In the genomic region with DNA sequence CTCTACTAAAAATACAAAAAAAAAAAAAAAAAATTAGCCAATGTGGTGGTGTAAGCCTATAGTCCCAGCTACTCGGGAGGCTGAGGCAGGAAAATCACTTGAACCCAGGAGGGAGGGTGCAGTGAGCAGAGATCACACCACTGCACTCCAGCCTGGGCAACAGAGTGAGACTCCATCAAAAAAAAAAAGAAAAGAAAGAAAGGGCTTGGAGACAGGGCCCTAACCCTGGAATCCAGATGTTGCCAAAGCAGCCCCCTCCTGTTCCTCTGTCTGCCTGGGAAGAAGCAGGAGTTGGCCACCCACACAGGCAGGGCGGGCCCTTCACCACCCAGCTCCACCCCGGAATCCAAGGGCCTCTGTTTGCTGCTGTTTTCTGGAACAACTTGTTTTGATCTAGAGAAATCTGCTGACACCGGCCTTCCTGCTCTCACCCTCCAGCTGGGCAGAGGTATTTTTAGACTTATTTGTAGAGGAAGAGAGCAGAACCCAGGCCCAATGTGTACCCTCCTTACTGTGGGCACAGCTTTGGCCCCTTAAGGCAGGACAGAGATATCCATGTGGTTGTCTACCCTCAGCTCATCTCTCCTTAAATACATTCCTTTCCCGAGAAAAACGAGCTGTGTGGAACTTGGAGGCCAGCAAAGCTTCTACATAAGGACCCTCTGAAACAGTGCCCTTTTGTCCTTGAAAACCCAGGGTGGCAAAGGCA, we compare ENCODE assay signal across 1 cellular context.
A peak's percentile ranks its signal among the peaks of the same experiment; 100 is the strongest.
TF ChIP-seq lines count a peak whose summit lies in the region.

No MANE protein-coding gene starts in this region.

TF ChIP-seq in K562, 482 proteins besides CTCF, POLR2A, EP300 and RAD21 (continued from another document and continues in another):
- TF ChIP-seq, protein P1, sequence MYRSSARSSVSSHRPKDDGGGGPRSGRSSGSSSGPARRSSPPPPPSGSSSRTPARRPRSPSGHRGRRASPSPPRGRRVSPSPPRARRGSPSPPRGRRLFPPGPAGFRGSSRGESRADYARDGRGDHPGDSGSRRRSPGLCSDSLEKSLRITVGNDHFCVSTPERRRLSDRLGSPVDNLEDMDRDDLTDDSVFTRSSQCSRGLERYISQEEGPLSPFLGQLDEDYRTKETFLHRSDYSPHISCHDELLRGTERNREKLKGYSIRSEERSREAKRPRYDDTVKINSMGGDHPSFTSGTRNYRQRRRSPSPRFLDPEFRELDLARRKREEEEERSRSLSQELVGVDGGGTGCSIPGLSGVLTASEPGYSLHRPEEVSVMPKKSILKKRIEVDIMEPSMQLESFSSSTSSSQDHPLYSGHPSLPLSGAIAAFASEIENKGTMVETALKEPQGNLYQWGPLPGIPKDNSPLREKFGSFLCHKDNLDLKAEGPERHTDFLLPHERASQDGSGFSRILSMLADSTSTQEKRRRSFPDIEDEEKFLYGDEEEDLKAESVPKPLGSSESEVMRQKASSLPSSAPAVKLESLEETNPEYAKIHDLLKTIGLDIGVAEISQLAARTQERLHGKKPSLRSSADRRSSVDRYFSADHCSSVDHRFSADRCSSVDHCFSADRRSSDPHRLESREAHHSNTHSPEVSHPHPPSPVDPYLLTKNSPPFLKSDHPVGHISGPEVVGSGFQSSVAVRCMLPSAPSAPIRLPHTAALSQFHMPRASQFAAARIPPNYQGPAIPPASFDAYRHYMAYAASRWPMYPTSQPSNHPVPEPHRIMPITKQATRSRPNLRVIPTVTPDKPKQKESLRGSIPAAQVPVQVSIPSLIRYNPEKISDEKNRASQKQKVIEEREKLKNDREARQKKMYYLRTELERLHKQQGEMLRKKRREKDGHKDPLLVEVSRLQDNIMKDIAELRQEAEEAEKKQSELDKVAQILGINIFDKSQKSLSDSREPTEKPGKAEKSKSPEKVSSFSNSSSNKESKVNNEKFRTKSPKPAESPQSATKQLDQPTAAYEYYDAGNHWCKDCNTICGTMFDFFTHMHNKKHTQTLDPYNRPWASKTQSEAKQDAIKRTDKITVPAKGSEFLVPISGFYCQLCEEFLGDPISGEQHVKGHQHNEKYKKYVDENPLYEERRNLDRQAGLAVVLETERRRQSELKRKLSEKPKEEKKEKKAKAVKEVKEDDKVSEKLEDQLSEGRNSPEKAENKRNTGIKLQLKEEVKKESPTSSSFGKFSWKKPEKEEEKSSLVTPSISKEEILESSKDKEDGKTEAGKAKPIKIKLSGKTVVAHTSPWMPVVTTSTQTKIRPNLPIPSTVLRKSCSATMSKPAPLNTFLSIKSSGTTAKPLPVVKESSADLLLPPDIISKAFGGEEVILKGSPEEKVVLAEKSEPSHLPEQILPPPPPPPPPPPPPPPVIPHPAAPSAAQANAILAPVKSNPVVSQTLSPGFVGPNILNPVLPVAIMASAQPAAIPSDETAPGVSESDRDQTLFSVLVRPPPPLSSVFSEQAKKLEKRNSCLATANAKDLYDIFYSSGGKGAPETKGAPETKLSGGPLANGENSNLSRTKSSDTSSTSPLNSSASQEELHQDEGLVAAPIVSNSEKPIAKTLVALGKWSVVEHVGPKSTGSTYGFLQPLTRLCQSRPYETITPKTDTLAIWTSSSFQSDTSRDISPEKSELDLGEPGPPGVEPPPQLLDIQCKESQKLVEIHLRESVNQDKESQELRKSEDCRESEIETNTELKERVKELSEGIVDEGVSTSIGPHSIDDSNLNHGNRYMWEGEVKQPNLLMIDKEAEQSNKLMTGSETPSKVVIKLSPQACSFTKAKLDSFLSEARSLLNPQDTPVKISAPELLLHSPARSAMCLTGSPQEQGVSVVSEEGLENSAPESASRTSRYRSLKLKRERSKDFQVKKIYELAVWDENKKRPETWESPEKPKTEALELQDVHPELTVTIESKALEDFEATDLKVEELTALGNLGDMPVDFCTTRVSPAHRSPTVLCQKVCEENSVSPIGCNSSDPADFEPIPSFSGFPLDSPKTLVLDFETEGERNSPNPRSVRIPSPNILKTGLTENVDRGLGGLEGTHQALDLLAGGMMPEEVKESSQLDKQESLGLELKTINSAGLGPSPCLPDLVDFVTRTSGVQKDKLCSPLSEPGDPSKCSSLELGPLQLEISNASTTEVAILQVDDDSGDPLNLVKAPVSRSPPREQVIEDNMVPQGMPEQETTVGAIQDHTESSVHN (IDR thresholded peaks at IDR 0.05; ENCODE audit: borderline replicate concordance in 1 of 2, low read depth in 1 of 2), result peak in 1 of 2 experiments; percentile 33; a peak in 1 of 4 replicates
- TF ChIP-seq ZNF41 (CRISPR knock-in tag; conservative IDR thresholded peaks at IDR 0.05) (peak; percentile 34; the same call in 1 of the 2 replicates), MTA3 (IDR thresholded peaks at IDR 0.05; ENCODE audit: borderline replicate concordance) (peak; percentile 61), MEF2A (IDR thresholded peaks at IDR 0.05; ENCODE audit: control insufficient read depth, low read depth, low read length) (peak; percentile 84; the same call in 1 of the 2 replicates), SUPT5H (IDR thresholded peaks at IDR 0.05) (peak; percentile 81; the same call in 1 of the 2 replicates), DPF2 (IDR thresholded peaks at IDR 0.05) (peak; percentile 29; the same call in 1 of the 2 replicates), ETV1 (tag; conservative IDR thresholded peaks at IDR 0.05; ENCODE audit: low read depth) (peak; percentile 63; the same call in 1 of the 2 replicates), ZNF197 (CRISPR knock-in tag; IDR thresholded peaks at IDR 0.05; ENCODE audit: low read depth) (no peak), LEF1 (IDR thresholded peaks at IDR 0.05) (peak; percentile 24; the same call in 1 of the 2 replicates), BRD9 (IDR thresholded peaks at IDR 0.05; ENCODE audit: low read depth, partially characterized antibody) (peak; percentile 24), FOXK2 (conservative IDR thresholded peaks at IDR 0.05 in 1 of 2, IDR thresholded peaks at IDR 0.05 in 1 of 2; ENCODE audit: low read depth in 2 of 2) (peak in 1 of 2 experiments; percentile 55; a peak in 3 of 4 replicates), HMGN3 (IDR thresholded peaks at IDR 0.05; ENCODE audit: borderline replicate concordance, extremely low read depth, insufficient read length, low read depth, low read length) (no peak), POLR2G (IDR thresholded peaks at IDR 0.05; ENCODE audit: low read depth, low read length) (peak; percentile 71), NFE2 (IDR thresholded peaks at IDR 0.05; ENCODE audit: low read depth) (peak; percentile 53), RBFOX2 (IDR thresholded peaks at IDR 0.05; ENCODE audit: low read depth, low read length) (peak; percentile 8; the same call in 1 of the 2 replicates), DMBX1 (CRISPR knock-in tag; IDR thresholded peaks at IDR 0.05; ENCODE audit: borderline replicate concordance) (peak; percentile 72; the same call in 1 of the 2 replicates), TAF1 (IDR thresholded peaks at IDR 0.05; ENCODE audit: control insufficient read depth, extremely low read depth, insufficient read depth, low read length, severe bottlenecking) (peak; percentile 55), ZNF121 (CRISPR knock-in tag; conservative IDR thresholded peaks at IDR 0.05) (peak; percentile 82), RUNX1 (IDR thresholded peaks at IDR 0.05; ENCODE audit: low read depth) (no peak)
- TF ChIP-seq, protein P2, sequence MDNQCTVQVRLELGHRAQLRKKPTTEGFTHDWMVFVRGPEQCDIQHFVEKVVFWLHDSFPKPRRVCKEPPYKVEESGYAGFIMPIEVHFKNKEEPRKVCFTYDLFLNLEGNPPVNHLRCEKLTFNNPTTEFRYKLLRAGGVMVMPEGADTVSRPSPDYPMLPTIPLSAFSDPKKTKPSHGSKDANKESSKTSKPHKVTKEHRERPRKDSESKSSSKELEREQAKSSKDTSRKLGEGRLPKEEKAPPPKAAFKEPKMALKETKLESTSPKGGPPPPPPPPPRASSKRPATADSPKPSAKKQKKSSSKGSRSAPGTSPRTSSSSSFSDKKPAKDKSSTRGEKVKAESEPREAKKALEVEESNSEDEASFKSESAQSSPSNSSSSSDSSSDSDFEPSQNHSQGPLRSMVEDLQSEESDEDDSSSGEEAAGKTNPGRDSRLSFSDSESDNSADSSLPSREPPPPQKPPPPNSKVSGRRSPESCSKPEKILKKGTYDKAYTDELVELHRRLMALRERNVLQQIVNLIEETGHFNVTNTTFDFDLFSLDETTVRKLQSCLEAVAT (IDR thresholded peaks at IDR 0.05), result peak; percentile 93
- TF ChIP-seq, protein P3, sequence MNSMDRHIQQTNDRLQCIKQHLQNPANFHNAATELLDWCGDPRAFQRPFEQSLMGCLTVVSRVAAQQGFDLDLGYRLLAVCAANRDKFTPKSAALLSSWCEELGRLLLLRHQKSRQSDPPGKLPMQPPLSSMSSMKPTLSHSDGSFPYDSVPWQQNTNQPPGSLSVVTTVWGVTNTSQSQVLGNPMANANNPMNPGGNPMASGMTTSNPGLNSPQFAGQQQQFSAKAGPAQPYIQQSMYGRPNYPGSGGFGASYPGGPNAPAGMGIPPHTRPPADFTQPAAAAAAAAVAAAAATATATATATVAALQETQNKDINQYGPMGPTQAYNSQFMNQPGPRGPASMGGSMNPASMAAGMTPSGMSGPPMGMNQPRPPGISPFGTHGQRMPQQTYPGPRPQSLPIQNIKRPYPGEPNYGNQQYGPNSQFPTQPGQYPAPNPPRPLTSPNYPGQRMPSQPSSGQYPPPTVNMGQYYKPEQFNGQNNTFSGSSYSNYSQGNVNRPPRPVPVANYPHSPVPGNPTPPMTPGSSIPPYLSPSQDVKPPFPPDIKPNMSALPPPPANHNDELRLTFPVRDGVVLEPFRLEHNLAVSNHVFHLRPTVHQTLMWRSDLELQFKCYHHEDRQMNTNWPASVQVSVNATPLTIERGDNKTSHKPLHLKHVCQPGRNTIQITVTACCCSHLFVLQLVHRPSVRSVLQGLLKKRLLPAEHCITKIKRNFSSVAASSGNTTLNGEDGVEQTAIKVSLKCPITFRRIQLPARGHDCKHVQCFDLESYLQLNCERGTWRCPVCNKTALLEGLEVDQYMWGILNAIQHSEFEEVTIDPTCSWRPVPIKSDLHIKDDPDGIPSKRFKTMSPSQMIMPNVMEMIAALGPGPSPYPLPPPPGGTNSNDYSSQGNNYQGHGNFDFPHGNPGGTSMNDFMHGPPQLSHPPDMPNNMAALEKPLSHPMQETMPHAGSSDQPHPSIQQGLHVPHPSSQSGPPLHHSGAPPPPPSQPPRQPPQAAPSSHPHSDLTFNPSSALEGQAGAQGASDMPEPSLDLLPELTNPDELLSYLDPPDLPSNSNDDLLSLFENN (IDR thresholded peaks at IDR 0.05; ENCODE audit: low read depth in 2 of 2, low read length in 2 of 2), result 0 out of 4 replicates have a peak, but pooled peaks of 1 of the 2 experiments have one; percentile 22
- TF ChIP-seq, protein P4, sequence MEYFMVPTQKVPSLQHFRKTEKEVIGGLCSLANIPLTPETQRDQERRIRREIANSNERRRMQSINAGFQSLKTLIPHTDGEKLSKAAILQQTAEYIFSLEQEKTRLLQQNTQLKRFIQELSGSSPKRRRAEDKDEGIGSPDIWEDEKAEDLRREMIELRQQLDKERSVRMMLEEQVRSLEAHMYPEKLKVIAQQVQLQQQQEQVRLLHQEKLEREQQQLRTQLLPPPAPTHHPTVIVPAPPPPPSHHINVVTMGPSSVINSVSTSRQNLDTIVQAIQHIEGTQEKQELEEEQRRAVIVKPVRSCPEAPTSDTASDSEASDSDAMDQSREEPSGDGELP (CRISPR knock-in tag; IDR thresholded peaks at IDR 0.05; ENCODE audit: borderline replicate concordance), result peak; percentile 74; the same call in 1 of the 2 replicates
- TF ChIP-seq, protein P5, sequence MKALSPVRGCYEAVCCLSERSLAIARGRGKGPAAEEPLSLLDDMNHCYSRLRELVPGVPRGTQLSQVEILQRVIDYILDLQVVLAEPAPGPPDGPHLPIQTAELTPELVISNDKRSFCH (CRISPR knock-in tag; IDR thresholded peaks at IDR 0.05), result no peak
- TF ChIP-seq, protein P5 (tag; IDR thresholded peaks at IDR 0.05), result 0 out of 2 replicates have a peak, but pooled peaks have one; percentile 12
- TF ChIP-seq, protein P6, sequence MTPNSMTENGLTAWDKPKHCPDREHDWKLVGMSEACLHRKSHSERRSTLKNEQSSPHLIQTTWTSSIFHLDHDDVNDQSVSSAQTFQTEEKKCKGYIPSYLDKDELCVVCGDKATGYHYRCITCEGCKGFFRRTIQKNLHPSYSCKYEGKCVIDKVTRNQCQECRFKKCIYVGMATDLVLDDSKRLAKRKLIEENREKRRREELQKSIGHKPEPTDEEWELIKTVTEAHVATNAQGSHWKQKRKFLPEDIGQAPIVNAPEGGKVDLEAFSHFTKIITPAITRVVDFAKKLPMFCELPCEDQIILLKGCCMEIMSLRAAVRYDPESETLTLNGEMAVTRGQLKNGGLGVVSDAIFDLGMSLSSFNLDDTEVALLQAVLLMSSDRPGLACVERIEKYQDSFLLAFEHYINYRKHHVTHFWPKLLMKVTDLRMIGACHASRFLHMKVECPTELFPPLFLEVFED (CRISPR knock-in tag; conservative IDR thresholded peaks at IDR 0.05), result 0 out of 2 replicates have a peak, but pooled peaks have one; percentile 25
- TF ChIP-seq, protein P7, sequence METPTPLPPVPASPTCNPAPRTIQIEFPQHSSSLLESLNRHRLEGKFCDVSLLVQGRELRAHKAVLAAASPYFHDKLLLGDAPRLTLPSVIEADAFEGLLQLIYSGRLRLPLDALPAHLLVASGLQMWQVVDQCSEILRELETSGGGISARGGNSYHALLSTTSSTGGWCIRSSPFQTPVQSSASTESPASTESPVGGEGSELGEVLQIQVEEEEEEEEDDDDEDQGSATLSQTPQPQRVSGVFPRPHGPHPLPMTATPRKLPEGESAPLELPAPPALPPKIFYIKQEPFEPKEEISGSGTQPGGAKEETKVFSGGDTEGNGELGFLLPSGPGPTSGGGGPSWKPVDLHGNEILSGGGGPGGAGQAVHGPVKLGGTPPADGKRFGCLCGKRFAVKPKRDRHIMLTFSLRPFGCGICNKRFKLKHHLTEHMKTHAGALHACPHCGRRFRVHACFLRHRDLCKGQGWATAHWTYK (CRISPR knock-in tag; IDR thresholded peaks at IDR 0.05), result 0 out of 2 replicates have a peak, but pooled peaks have one; percentile 52
- TF ChIP-seq, protein P8, sequence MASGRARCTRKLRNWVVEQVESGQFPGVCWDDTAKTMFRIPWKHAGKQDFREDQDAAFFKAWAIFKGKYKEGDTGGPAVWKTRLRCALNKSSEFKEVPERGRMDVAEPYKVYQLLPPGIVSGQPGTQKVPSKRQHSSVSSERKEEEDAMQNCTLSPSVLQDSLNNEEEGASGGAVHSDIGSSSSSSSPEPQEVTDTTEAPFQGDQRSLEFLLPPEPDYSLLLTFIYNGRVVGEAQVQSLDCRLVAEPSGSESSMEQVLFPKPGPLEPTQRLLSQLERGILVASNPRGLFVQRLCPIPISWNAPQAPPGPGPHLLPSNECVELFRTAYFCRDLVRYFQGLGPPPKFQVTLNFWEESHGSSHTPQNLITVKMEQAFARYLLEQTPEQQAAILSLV (tag; IDR thresholded peaks at IDR 0.05), result peak; percentile 3; the same call in 1 of the 2 replicates
